Comparison of ENCODE assay signal across 2 cellular contexts in the genomic region with DNA sequence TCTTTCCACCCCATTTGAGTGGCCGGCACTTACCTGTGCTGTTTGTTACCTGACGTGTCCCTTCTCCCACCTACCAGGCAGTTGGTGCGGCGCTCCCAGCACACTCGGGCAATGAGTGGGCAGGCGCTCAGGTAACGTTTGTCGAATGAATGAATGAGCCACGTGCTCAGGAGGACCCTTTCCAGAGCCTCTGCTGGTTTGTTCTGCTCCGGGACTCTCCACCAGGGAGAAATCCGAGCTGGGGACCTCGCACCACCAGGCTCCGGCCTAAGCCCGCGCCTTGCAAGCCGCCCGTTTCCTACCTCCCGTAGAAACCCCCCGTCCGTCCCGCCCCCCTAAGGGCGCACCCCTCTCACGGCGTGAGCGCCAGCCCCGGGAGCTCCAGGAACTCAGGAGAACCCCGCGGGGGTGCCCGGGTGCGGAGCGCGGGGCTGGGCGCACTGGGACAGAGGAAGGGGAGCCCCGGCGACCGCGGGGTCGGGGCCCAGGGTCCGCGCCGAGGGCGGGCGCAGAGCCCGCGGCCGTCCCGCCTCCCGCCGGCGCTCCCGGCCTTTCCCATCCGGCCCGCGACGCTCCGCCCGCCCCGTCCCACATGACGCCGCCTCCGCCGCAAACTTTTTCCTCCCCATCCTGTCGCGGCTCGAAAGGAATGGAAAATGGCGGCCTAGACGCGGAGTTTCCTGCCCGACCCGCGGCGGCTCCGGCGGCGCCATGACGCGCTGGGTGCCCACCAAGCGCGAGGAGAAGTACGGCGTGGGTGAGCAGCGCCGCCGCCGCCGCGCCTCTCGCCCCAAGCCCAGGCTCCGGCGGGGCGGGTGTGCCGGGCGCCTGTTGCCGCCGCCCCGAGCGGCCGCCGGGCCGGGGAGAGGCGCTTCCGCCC.
A peak's percentile ranks its signal among the peaks of the same experiment; 100 is the strongest.
TF ChIP-seq lines count a peak whose summit lies in the region.

TSS of gene DOCK1 (plus strand) at position 622 of the 880 bp plus-strand sequence. CDS start at position 712, 90 bp downstream.

TF ChIP-seq in A549, 52 proteins besides CTCF, POLR2A, EP300 and RAD21 (continued from another document):
- TF ChIP-seq, protein P1, sequence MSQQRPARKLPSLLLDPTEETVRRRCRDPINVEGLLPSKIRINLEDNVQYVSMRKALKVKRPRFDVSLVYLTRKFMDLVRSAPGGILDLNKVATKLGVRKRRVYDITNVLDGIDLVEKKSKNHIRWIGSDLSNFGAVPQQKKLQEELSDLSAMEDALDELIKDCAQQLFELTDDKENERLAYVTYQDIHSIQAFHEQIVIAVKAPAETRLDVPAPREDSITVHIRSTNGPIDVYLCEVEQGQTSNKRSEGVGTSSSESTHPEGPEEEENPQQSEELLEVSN (IDR thresholded peaks at IDR 0.05; ENCODE audit: borderline replicate concordance, low read depth) = peak; percentile 84; the same call in 1 of the 2 replicates
- TF ChIP-seq JUN (IDR thresholded peaks at IDR 0.05) (peak; percentile 66 to 80; a peak in 4 of 5 replicates), RCOR1 (IDR thresholded peaks at IDR 0.05; ENCODE audit: low read depth, low read length) (no peak), MAX (IDR thresholded peaks at IDR 0.05) (peak; percentile 88), MAFK (IDR thresholded peaks at IDR 0.05; ENCODE audit: partially characterized antibody) (no peak), PHF8 (IDR thresholded peaks at IDR 0.05; ENCODE audit: borderline replicate concordance, low read depth) (peak; percentile 66; the same call in 1 of the 2 replicates)
- TF ChIP-seq, protein P2, sequence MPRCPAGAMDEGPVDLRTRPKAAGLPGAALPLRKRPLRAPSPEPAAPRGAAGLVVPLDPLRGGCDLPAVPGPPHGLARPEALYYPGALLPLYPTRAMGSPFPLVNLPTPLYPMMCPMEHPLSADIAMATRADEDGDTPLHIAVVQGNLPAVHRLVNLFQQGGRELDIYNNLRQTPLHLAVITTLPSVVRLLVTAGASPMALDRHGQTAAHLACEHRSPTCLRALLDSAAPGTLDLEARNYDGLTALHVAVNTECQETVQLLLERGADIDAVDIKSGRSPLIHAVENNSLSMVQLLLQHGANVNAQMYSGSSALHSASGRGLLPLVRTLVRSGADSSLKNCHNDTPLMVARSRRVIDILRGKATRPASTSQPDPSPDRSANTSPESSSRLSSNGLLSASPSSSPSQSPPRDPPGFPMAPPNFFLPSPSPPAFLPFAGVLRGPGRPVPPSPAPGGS (IDR thresholded peaks at IDR 0.05) = peak; percentile 72; the same call in 1 of the 3 replicates

TF ChIP-seq in HCT116, 20 proteins besides CTCF, POLR2A, EP300 and RAD21 (continued from another document):
- TF ChIP-seq, protein P3, sequence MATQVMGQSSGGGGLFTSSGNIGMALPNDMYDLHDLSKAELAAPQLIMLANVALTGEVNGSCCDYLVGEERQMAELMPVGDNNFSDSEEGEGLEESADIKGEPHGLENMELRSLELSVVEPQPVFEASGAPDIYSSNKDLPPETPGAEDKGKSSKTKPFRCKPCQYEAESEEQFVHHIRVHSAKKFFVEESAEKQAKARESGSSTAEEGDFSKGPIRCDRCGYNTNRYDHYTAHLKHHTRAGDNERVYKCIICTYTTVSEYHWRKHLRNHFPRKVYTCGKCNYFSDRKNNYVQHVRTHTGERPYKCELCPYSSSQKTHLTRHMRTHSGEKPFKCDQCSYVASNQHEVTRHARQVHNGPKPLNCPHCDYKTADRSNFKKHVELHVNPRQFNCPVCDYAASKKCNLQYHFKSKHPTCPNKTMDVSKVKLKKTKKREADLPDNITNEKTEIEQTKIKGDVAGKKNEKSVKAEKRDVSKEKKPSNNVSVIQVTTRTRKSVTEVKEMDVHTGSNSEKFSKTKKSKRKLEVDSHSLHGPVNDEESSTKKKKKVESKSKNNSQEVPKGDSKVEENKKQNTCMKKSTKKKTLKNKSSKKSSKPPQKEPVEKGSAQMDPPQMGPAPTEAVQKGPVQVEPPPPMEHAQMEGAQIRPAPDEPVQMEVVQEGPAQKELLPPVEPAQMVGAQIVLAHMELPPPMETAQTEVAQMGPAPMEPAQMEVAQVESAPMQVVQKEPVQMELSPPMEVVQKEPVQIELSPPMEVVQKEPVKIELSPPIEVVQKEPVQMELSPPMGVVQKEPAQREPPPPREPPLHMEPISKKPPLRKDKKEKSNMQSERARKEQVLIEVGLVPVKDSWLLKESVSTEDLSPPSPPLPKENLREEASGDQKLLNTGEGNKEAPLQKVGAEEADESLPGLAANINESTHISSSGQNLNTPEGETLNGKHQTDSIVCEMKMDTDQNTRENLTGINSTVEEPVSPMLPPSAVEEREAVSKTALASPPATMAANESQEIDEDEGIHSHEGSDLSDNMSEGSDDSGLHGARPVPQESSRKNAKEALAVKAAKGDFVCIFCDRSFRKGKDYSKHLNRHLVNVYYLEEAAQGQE (IDR thresholded peaks at IDR 0.05; ENCODE audit: low read depth) = no peak
- no peak for TF ChIP-seq EZH2phosphoT487 (IDR thresholded peaks at IDR 0.05; ENCODE audit: borderline replicate concordance)
- TF ChIP-seq POLR2AphosphoS5 (IDR thresholded peaks at IDR 0.05; ENCODE audit: low read depth, low read length) = peak; percentile 76; the same call in 1 of the 2 replicates
- no peak for TF ChIP-seq CBX3 (IDR thresholded peaks at IDR 0.05; ENCODE audit: low read depth)
- TF ChIP-seq SRF (IDR thresholded peaks at IDR 0.05; ENCODE audit: low read depth) = no peak
- TF ChIP-seq SP1 (IDR thresholded peaks at IDR 0.05; ENCODE audit: low read depth) = no peak; the same call in 1 of the 2 replicates
- no peak for TF ChIP-seq ZBTB33 (IDR thresholded peaks at IDR 0.05; ENCODE audit: extremely low read depth, insufficient replicate concordance, low read length)
- peak; percentile 73 for TF ChIP-seq ZFX (IDR thresholded peaks at IDR 0.05)
- peak; percentile 91 for TF ChIP-seq MAX (IDR thresholded peaks at IDR 0.05)
- peak; percentile 37; the same call in 1 of the 2 replicates for TF ChIP-seq EGR1 (IDR thresholded peaks at IDR 0.05; ENCODE audit: low read depth)
- TF ChIP-seq ELF1 (IDR thresholded peaks at IDR 0.05; ENCODE audit: borderline replicate concordance, low read depth) = no peak
- 0 out of 2 replicates have a peak, but pooled peaks have one; percentile 20 for TF ChIP-seq SIN3A (IDR thresholded peaks at IDR 0.05; ENCODE audit: low read depth)
- TF ChIP-seq FOSL1 (IDR thresholded peaks at IDR 0.05; ENCODE audit: low read depth) = no peak
- TF ChIP-seq CEBPB (IDR thresholded peaks at IDR 0.05; ENCODE audit: low read depth) = no peak
- TF ChIP-seq JUND (IDR thresholded peaks at IDR 0.05) = no peak
